Comparison of ENCODE assay signal across 17 cellular contexts in the genomic region with DNA sequence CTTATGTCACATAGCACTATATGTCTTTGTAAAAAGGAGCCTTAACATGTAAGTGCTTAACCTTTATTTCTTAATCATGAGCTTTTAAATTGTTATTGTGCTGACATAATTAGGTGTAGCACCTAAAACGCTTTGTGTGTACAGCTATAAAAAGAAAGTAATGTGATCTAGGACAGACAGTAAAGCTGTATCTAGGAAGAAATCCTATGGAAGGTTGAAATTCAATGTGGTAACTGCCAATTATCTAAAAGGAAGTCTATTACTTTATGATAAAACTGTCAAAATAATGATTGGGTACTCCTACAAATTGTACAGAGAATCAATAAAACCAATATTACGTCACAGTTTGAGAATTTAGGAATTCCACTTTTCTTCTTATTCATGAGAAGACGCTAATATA.
"Had no signal": no experiment of that assay in that cellular context is flagged by ENCODE, and none has a peak within 500 bp of the region (broad histone marks: within the 10 kb centered on the region; RNA-seq: fewer than 3 reads in every experiment).

No MANE protein-coding gene starts in this region.

- H3K27me3 Mint-ChIP-seq: naive thymus-derived CD8-positive, alpha-beta T cell; stimulated activated memory B cell treated with anti-CD40 and anti-IgM and Interleukin-4, amounts not matched to agents 10 μg/mL and 1 μg/mL and 100 μg/mL, for 72 hours; stimulated activated naive CD8-positive, alpha-beta T cell treated with anti-CD3 and anti-CD28 coated beads, Interleukin-15, amount 100 ng/mL, for 72 hours; type B pancreatic cell had no signal

- H3K27ac Mint-ChIP-seq: naive thymus-derived CD8-positive, alpha-beta T cell; nephron; stimulated activated memory B cell treated with anti-CD40 and anti-IgM and Interleukin-4, amounts not matched to agents 10 μg/mL and 1 μg/mL and 100 μg/mL, for 72 hours; stimulated activated naive CD8-positive, alpha-beta T cell treated with anti-CD3 and anti-CD28 coated beads, Interleukin-15, amount 100 ng/mL, for 72 hours; type B pancreatic cell had no signal

- DNase-seq: islet precursor cell; left ventricle myocardium inferior; naive thymus-derived CD8-positive, alpha-beta T cell; occipital lobe; right lobe of liver; stimulated activated CD4-positive, alpha-beta T cell treated with anti-CD3 and anti-CD28 coated beads, Interleukin-1b, Interleukin-23, amount 100 ng/mL, for 48 hours; stimulated activated CD4-positive, alpha-beta T cell treated with anti-CD3 and anti-CD28 coated beads, Interleukin-2, amount 100 ng/mL, for 48 hours; stimulated activated CD4-positive, alpha-beta T cell treated with anti-CD3 and anti-CD28 coated beads, Interleukin-4, amount 100 ng/mL, for 4 hours; stimulated activated CD8-positive, alpha-beta memory T cell treated with anti-CD3 and anti-CD28 coated beads, Interleukin-4, amount 100 ng/mL, for 48 hours; stimulated activated naive CD4-positive, alpha-beta T cell treated with Interleukin-2 at 50 U/mL for 16 hours; stimulated activated naive CD8-positive, alpha-beta T cell treated with anti-CD3 and anti-CD28 coated beads, Interleukin-15, amount 100 ng/mL, for 72 hours; substantia nigra; uterus had no signal

- H3K4me3 Mint-ChIP-seq: naive thymus-derived CD8-positive, alpha-beta T cell; nephron; neural crest cell; stimulated activated memory B cell treated with anti-CD40 and anti-IgM and Interleukin-4, amounts not matched to agents 10 μg/mL and 1 μg/mL and 100 μg/mL, for 72 hours; stimulated activated naive CD8-positive, alpha-beta T cell treated with anti-CD3 and anti-CD28 coated beads, Interleukin-15, amount 100 ng/mL, for 72 hours; type B pancreatic cell had no signal

- H3K4me1 Mint-ChIP-seq: naive thymus-derived CD8-positive, alpha-beta T cell; nephron; neural crest cell; stimulated activated memory B cell treated with anti-CD40 and anti-IgM and Interleukin-4, amounts not matched to agents 10 μg/mL and 1 μg/mL and 100 μg/mL, for 72 hours; stimulated activated naive CD8-positive, alpha-beta T cell treated with anti-CD3 and anti-CD28 coated beads, Interleukin-15, amount 100 ng/mL, for 72 hours had no signal

- ATAC-seq: naive thymus-derived CD8-positive, alpha-beta T cell; stimulated activated memory B cell treated with anti-CD40 and anti-IgM and Interleukin-4, amounts not matched to agents 10 μg/mL and 1 μg/mL and 100 μg/mL, for 72 hours; stimulated activated naive CD8-positive, alpha-beta T cell treated with anti-CD3 and anti-CD28 coated beads, Interleukin-15, amount 100 ng/mL, for 72 hours had no signal
